Comparison of ENCODE assay signal across 8 cellular contexts in the genomic region with DNA sequence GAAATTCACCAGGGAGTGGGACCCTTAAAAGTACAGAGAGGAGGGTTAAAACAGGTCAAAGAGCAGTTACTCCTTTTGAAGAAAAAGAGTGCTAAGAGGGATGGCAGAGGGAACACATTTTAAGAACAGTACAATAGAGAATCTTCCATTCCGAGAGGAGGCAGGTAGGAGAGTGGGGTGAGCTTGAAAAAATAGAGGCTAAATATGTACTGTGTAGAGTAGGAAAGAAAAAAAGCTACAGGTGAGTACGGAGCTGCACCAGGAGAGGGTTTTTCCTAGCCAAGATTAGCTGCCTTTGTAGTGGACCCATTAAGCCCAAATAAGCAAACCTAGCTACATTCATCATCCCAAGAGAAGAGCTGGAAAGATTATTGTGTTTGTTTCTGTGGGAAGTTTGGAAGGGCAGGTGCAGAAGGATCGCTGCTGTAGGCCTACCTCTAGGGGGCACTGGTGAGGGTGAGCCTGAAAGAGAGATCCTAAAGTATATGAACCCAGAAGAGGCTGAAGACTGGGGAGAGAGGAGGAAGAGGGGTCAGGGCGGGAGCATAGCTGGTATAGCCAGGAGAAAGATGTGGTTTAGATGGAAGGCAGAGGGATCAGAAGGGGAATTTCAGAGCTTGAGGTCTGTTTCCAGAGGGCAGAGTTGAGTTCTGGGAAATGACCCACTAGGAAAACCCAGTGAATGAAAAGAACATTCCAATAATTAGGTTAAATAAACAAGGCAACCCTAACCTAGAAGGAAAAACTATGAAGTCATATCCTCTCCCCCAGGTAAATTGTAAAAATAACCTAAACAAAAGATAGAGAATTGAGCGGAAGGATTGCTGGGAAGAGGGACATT. TPM values are rescaled to one million over a fixed set of nuclear protein-coding genes. Genes with fewer than 3 reads are reported as not detected.
DNase-seq lines count a peak whose midpoint lies in the region; ATAC-seq and TF ChIP-seq lines count a peak whose summit lies in the region.

No MANE protein-coding gene starts in this region.

- H4K20me1 ChIP-seq in GM23338 (replicated peaks; ENCODE audit: insufficient read depth) (no peaks in the 10 kb centered on the region), SK-N-SH (ENCODE audit: insufficient read depth) (no peaks in the 10 kb centered on the region)

- peaks cover 8% of the 10 kb centered on the region; the same call in 2 of the 3 replicates for H3K4me1 Mint-ChIP-seq in GM23338

- H3F3A ChIP-seq in GM23338 (replicated peaks; ENCODE audit: low read depth) (0 out of 2 replicates have a peak, but pooled peaks cover 3% of the 10 kb centered on the region), SK-N-SH (replicated peaks; ENCODE audit: insufficient read depth) (no peaks in the 10 kb centered on the region)

- H3K4me3 Mint-ChIP-seq in GM23338: no peak overlapping the region

- no peaks in the 10 kb centered on the region for H3K36me3 Mint-ChIP-seq in GM23338 (ENCODE audit: low read depth)

- POLR2A ChIA-PET in SK-N-SH (lab: Yijun Ruan, JAX): interaction anchor here (1.9 kb wide), 1 partner anchor 116 kb away, joined by 4 read pairs; a partner anchor contains a TSS

- no peak overlapping the region for H3K27ac ChIP-seq in GM23338 (ENCODE audit: low read depth)
- no peak overlapping the region for H3K27ac ChIP-seq in SK-N-SH (ENCODE audit: low read depth in 2 of 2, low read length in 1 of 2)
- H3K27ac ChIP-seq in substantia nigra (ENCODE audit: low read depth, low read length, poor library complexity, severe bottlenecking): peak overlapping the region; percentile 7

- no peaks in the 10 kb centered on the region for H3K9me3 ChIP-seq in SK-N-SH

- no peak overlapping the region for H3K4me2 ChIP-seq in GM23338
- no peak overlapping the region for H3K4me2 ChIP-seq in SK-N-SH

- no peak overlapping the region; the same call in 1 of the 2 replicates for H3K27ac Mint-ChIP-seq in GM23338

- no peak overlapping the region for H3K9ac ChIP-seq in SK-N-SH

- no peak for TF ChIP-seq EP300 in SK-N-SH (IDR thresholded peaks at IDR 0.05; ENCODE audit: borderline replicate concordance in 1 of 2, low read depth in 1 of 2, low read length in 1 of 2)

- H3K9me2 ChIP-seq in GM23338 (ENCODE audit: insufficient read depth) (no peaks in the 10 kb centered on the region), SK-N-SH (no peaks in the 10 kb centered on the region)

- peak; percentile 41 to 59 for DNase-seq in AML-193 (lab: John Stamatoyannopoulos, UW)
- DNase-seq in GM23338 (ENCODE audit: low spot score): peak; percentile 89
- DNase-seq in SK-N-SH: peak; percentile 29
- DNase-seq in astrocyte of the cerebellum (ENCODE audit: low read depth): no peak
- DNase-seq in left lobe of liver (ENCODE audit: low spot score): no peak
- peak in 9 of 49 donors; percentile 6 to 30 (median 9) for DNase-seq in substantia nigra (lab: John Stamatoyannopoulos, UW)
- DNase-seq in GM19240 (ENCODE audit: insufficient read length, low spot score): no peak
- DNase-seq in NCI-H524 treated with DMSO at 0.1 percent for 48 hours (lab: John Stamatoyannopoulos, UW): no peak

- no peak overlapping the region for H2AFZ ChIP-seq in GM23338
- H2AFZ ChIP-seq in SK-N-SH (ENCODE audit: low read depth): no peak overlapping the region

- H3K9me3 Mint-ChIP-seq in GM23338: no peaks in the 10 kb centered on the region

- H3K4me3 ChIP-seq in GM23338: no peak overlapping the region
- no peak overlapping the region; a peak in 1 of 4 replicates for H3K4me3 ChIP-seq in SK-N-SH (ENCODE audit: low read depth in 2 of 2, low read length in 1 of 2)
- H3K4me3 ChIP-seq in astrocyte of the cerebellum (ENCODE audit: low read depth, low read length): no peak overlapping the region

- WGBS in SK-N-SH (ENCODE audit: low lambda C conversion rate): 93% methylated on average over 5 of the region's 5 CpGs

- no peaks in the 10 kb centered on the region for H3K4me1 ChIP-seq in GM23338 (ENCODE audit: insufficient read depth)
- H3K4me1 ChIP-seq in SK-N-SH (ENCODE audit: control insufficient read depth in 1 of 2, insufficient read depth in 2 of 2, low read depth in 1 of 2, low read length in 1 of 2): no peaks in the 10 kb centered on the region

- in situ Hi-C loops in astrocyte of the cerebellum (cut with HindIII; ENCODE audit: low sequenced_read_pairs): no loop called here

- CTCF ChIA-PET in SK-N-SH (lab: Yijun Ruan, JAX): interaction anchor here (0.7 to 3.2 kb wide), 18 partner anchors 8 to 125 kb away, joined by 3 to 13 read pairs (median 3); a partner anchor contains a TSS

- TF ChIP-seq RAD21 in SK-N-SH (IDR thresholded peaks at IDR 0.05; ENCODE audit: low read length): no peak

- peak; percentile 99 for ATAC-seq in GM23338
- ATAC-seq in left lobe of liver: peak; percentile 84

- peaks cover 3% of the 10 kb centered on the region for H3K27me3 Mint-ChIP-seq in GM23338 (ENCODE audit: insufficient read depth, low read depth, poor library complexity)

- no peaks in the 10 kb centered on the region for H3K36me3 ChIP-seq in GM23338 (ENCODE audit: insufficient read depth)
- peaks cover 4 to 37% of the 10 kb centered on the region in 2 experiments for H3K36me3 ChIP-seq in SK-N-SH (replicated peaks in 1 of 2; ENCODE audit: control insufficient read depth in 1 of 2, insufficient read depth in 2 of 2, low read length in 1 of 2)

- H3K27me3 ChIP-seq in GM23338 (ENCODE audit: insufficient read depth): no peaks in the 10 kb centered on the region
- H3K27me3 ChIP-seq in SK-N-SH (ENCODE audit: insufficient read depth): no peaks in the 10 kb centered on the region

- H3K79me2 ChIP-seq in GM23338 (replicated peaks; ENCODE audit: insufficient read depth): no peaks in the 10 kb centered on the region
- no peaks in the 10 kb centered on the region for H3K79me2 ChIP-seq in SK-N-SH (ENCODE audit: insufficient read depth)

- peak; percentile 89 to 97 for TF ChIP-seq CTCF in GM23338 (conservative IDR thresholded peaks at IDR 0.05; ENCODE audit: low read depth in 2 of 2)
- TF ChIP-seq CTCF in SK-N-SH (IDR thresholded peaks at IDR 0.05): peak; percentile 65
- peak; percentile 58 for TF ChIP-seq CTCF in astrocyte of the cerebellum (IDR thresholded peaks at IDR 0.05; ENCODE audit: low read depth, low read length, missing control alignments)

TF ChIP-seq in GM23338, 12 proteins besides CTCF, POLR2A, EP300 and RAD21 (continues in another document):
- TF ChIP-seq, protein P1, sequence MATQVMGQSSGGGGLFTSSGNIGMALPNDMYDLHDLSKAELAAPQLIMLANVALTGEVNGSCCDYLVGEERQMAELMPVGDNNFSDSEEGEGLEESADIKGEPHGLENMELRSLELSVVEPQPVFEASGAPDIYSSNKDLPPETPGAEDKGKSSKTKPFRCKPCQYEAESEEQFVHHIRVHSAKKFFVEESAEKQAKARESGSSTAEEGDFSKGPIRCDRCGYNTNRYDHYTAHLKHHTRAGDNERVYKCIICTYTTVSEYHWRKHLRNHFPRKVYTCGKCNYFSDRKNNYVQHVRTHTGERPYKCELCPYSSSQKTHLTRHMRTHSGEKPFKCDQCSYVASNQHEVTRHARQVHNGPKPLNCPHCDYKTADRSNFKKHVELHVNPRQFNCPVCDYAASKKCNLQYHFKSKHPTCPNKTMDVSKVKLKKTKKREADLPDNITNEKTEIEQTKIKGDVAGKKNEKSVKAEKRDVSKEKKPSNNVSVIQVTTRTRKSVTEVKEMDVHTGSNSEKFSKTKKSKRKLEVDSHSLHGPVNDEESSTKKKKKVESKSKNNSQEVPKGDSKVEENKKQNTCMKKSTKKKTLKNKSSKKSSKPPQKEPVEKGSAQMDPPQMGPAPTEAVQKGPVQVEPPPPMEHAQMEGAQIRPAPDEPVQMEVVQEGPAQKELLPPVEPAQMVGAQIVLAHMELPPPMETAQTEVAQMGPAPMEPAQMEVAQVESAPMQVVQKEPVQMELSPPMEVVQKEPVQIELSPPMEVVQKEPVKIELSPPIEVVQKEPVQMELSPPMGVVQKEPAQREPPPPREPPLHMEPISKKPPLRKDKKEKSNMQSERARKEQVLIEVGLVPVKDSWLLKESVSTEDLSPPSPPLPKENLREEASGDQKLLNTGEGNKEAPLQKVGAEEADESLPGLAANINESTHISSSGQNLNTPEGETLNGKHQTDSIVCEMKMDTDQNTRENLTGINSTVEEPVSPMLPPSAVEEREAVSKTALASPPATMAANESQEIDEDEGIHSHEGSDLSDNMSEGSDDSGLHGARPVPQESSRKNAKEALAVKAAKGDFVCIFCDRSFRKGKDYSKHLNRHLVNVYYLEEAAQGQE (IDR thresholded peaks at IDR 0.05; ENCODE audit: unreplicated experiment): no peak
- no peak for TF ChIP-seq CREB1 (CRISPR knock-in tag; IDR thresholded peaks at IDR 0.05; ENCODE audit: low read depth)

TF ChIP-seq in SK-N-SH, 30 proteins besides CTCF, POLR2A, EP300 and RAD21:
- 0 out of 2 replicates have a peak, but pooled peaks have one; percentile 5 for TF ChIP-seq SMC3 (IDR thresholded peaks at IDR 0.05; ENCODE audit: low read depth, low read length)
- no peak for TF ChIP-seq GABPA (IDR thresholded peaks at IDR 0.05; ENCODE audit: low read depth)

RNA-seq across cellular contexts. Expression of a gene that starts 50.2 kb away (rescaled TPM):
- 8.0 and 10.3 TPM in 2 replicates for total RNA-seq in GM23338 (2014; rRNA removed; shearing (Covaris generic))
- 1.8 and 1.9 TPM in 2 replicates for polyA plus RNA-seq in GM23338 (2016; fragmentation: Nextera tagmentation; extraction: Ambion mirVana)
- 1.8 and 1.9 TPM in 2 replicates for polyA plus RNA-seq in SK-N-SH (2012; rRNA removed)
- 3.9 and 5.0 TPM in 2 replicates for polyA plus RNA-seq in SK-N-SH (2012; cell fraction: cytosol; rRNA removed)
- polyA plus RNA-seq in SK-N-SH (2012; cell fraction: nucleus; rRNA removed): 1.2 and 1.3 TPM in 2 replicates
- total RNA-seq in left lobe of liver: 9.1 TPM

Comparison
In these comparisons a context has a peak if more than half of its experiments do, and no peak if none do; other contexts are left out.
1. DNase-seq: peak in AML-193 (2 of 2), GM23338 (single experiment) and SK-N-SH (single experiment); none in astrocyte of the cerebellum (single experiment), left lobe of liver (single experiment), GM19240 (single experiment) and NCI-H524 treated with DMSO at 0.1 percent for 48 hours (single experiment).
2. Peak in every context shown above with its lines, with median percentiles within 50 percentile points of each other: CTCF ChIP-seq.